ENCODE assay signal across 19 cellular contexts in genomic region chr12:113133036-113133435, GRCh38. TPM values are rescaled to one million over a fixed set of nuclear protein-coding genes. Genes with fewer than 3 reads are reported as not detected.
DNase-seq lines count a peak whose midpoint lies in the region; ATAC-seq and TF ChIP-seq lines count a peak whose summit lies in the region.
"Had no signal": no experiment of that assay in that cellular context is flagged by ENCODE, and none has a peak within 500 bp of the region (broad histone marks: within the 10 kb centered on the region; RNA-seq: fewer than 3 reads in every experiment).

No MANE protein-coding gene starts in this region.

- WGBS in spleen, 5 donors = 63 to 78% (median 67%) methylated on average over 3 to 6 of the region's 6 CpGs

- no peak for ATAC-seq in central memory CD8-positive, alpha-beta T cell (replicated peaks; ENCODE audit: extremely low read depth, poor library complexity, severe bottlenecking)

- no peaks in the 10 kb centered on the region for H3F3A ChIP-seq in OCI-LY1 (ENCODE audit: insufficient read depth, low read length)

- peak overlapping the region; percentile 92 for H3K4me2 ChIP-seq in BLaER1
- peak overlapping the region; percentile 94 for H3K4me2 ChIP-seq in OCI-LY1 (ENCODE audit: low read length)
- H3K4me2 ChIP-seq: KMS-11 had no signal

- no peak for TF ChIP-seq POLR2A in spleen (IDR thresholded peaks at IDR 0.05)

- peaks cover 43% of the 10 kb centered on the region for H3K79me2 ChIP-seq in OCI-LY1 (ENCODE audit: insufficient read depth, low read length)

- no peaks in the 10 kb centered on the region for H3K36me3 Mint-ChIP-seq in central memory CD8-positive, alpha-beta T cell (ENCODE audit: insufficient read depth)
- H3K36me3 Mint-ChIP-seq: CD4-positive, CD25-positive, alpha-beta regulatory T cell had no signal

- peaks cover under 1% of the 10 kb centered on the region; the same call in 1 of the 2 replicates for H3K36me3 ChIP-seq in BLaER1
- H3K36me3 ChIP-seq in OCI-LY1 (ENCODE audit: insufficient read depth, low read length) = peaks cover 46% of the 10 kb centered on the region; the same call in 1 of the 2 replicates
- no peaks in the 10 kb centered on the region for H3K36me3 ChIP-seq in spleen
- H3K36me3 ChIP-seq: SJCRH30 had no signal

- H3K27me3 ChIP-seq in BLaER1 = peaks cover 10% of the 10 kb centered on the region; the same call in 1 of the 2 replicates
- H3K27me3 ChIP-seq in OCI-LY1 (ENCODE audit: insufficient read depth, low read length) = no peaks in the 10 kb centered on the region
- peaks cover 0 to 41% (median 14%) of the 10 kb centered on the region in 7 donors for H3K27me3 ChIP-seq in spleen (replicated peaks in 1 of 7)
- H3K27me3 ChIP-seq: SJCRH30 had no signal

- peaks cover 97% of the 10 kb centered on the region for H3K4me1 ChIP-seq in BLaER1
- peaks cover 79% of the 10 kb centered on the region for H3K4me1 ChIP-seq in OCI-LY1 (ENCODE audit: insufficient read depth, low read length, severe bottlenecking)
- H3K4me1 ChIP-seq in spleen = peaks cover 7 to 37% (median 25%) of the 10 kb centered on the region in 6 donors

- H3K9me2 ChIP-seq in OCI-LY1 (ENCODE audit: low read depth, low read length) = no peaks in the 10 kb centered on the region

- no peak for TF ChIP-seq CTCF in OCI-LY1 (IDR thresholded peaks at IDR 0.05; ENCODE audit: low read length)
- TF ChIP-seq CTCF in spleen (IDR thresholded peaks at IDR 0.05 in 8 of 11, conservative IDR thresholded peaks at IDR 0.05 in 3 of 11) = no peak

- no peak overlapping the region for H3K4me3 Mint-ChIP-seq in central memory CD8-positive, alpha-beta T cell

- no peak for DNase-seq in central memory CD8-positive, alpha-beta T cell (ENCODE audit: low spot score in 2 of 2)
- DNase-seq in spleen = peak; percentile 49
- DNase-seq in cortex of kidney (lab: John Stamatoyannopoulos, UW) = no peak
- no peak for DNase-seq in NCI-H524 (lab: John Stamatoyannopoulos, UW)
- DNase-seq in hepatic stellate cell (ENCODE audit: low spot score) = no peak
- no peak for DNase-seq in SK-N-DZ (ENCODE audit: low spot score)
- DNase-seq: CD4-positive, CD25-positive, alpha-beta regulatory T cell; DMS79 treated with DMSO at 0.1 percent for 48 hours; GF-D8; NCI-H1105 treated with DMSO at 0.1 percent for 48 hours; NCI-H187; NCI-H748 treated with DMSO at 0.1 percent for 48 hours; SJCRH30 had no signal

- H3K9me3 Mint-ChIP-seq in central memory CD8-positive, alpha-beta T cell = no peaks in the 10 kb centered on the region
- H3K9me3 Mint-ChIP-seq: CD4-positive, CD25-positive, alpha-beta regulatory T cell had no signal

- peaks cover 61% of the 10 kb centered on the region for H4K20me1 ChIP-seq in BLaER1
- H4K20me1 ChIP-seq in OCI-LY1 (ENCODE audit: insufficient read depth, low read length) = no peaks in the 10 kb centered on the region

- peak overlapping the region; percentile 70 for H3K27ac Mint-ChIP-seq in central memory CD8-positive, alpha-beta T cell (ENCODE audit: low read depth)
- H3K27ac Mint-ChIP-seq: CD4-positive, CD25-positive, alpha-beta regulatory T cell had no signal

- H3K27me3 Mint-ChIP-seq in central memory CD8-positive, alpha-beta T cell = peaks cover 21% of the 10 kb centered on the region
- H3K27me3 Mint-ChIP-seq: CD4-positive, CD25-positive, alpha-beta regulatory T cell had no signal

- H3K9ac ChIP-seq in BLaER1 (peak overlapping the region; percentile 80), OCI-LY1 (ENCODE audit: low read length) (peak overlapping the region; percentile 95; the same call in 1 of the 2 replicates)
- H3K9ac ChIP-seq: KMS-11 had no signal

- H3K9me3 ChIP-seq in BLaER1 (no peaks in the 10 kb centered on the region), OCI-LY1 (ENCODE audit: low read length) (no peaks in the 10 kb centered on the region), spleen (no peaks in the 10 kb centered on the region)
- H3K9me3 ChIP-seq: SJCRH30 had no signal

- peaks cover 13% of the 10 kb centered on the region for H3K4me1 Mint-ChIP-seq in central memory CD8-positive, alpha-beta T cell

- intact Hi-C loops in spleen (cut with DNase I; ENCODE audit: low total_unique reads) = no loop called here

- H3K27ac ChIP-seq in BLaER1 (peak overlapping the region; percentile 44; the same call in 1 of the 2 replicates), OCI-LY1 (ENCODE audit: low read depth, low read length, poor library complexity, severe bottlenecking) (no peak overlapping the region), spleen (no peak overlapping the region)
- H3K27ac ChIP-seq: KMS-11, RWPE1, SJCRH30 had no signal

- no peak overlapping the region for H2AFZ ChIP-seq in OCI-LY1 (ENCODE audit: low read length)

- H3K4me3 ChIP-seq in BLaER1 = peak overlapping the region; percentile 81; the same call in 1 of the 2 replicates
- peak overlapping the region; percentile 93 for H3K4me3 ChIP-seq in OCI-LY1 (ENCODE audit: low read depth, low read length, poor library complexity, severe bottlenecking)
- no peak overlapping the region for H3K4me3 ChIP-seq in spleen
- H3K4me3 ChIP-seq: SJCRH30 had no signal

RNA-seq across cellular contexts. Expression of gene RASAL1, which starts 2.5 kb away (rescaled TPM):
- 1 to 10 TPM in 1 of 7 donors, under 1 TPM in 4, not detected in 2; 0.13 to 1.7 (median 0.57) TPM for total RNA-seq in spleen
- polyA plus RNA-seq in spleen = 1 to 10 TPM in 1 of 3 donors, under 1 TPM in 2; 0.58 to 1.1 (median 0.91) TPM
- polyA plus RNA-seq in SK-N-DZ (2014; cell fraction: cytosol; rRNA removed) = not detected in 2 replicates
- 0.07 TPM in 1 of 2 replicates, not detected in the other for polyA plus RNA-seq in SK-N-DZ (2014; cell fraction: nucleus; rRNA removed)
- total RNA-seq: CD4-positive, CD25-positive, alpha-beta regulatory T cell; MCF 10A; SJCRH30 had no signal

RNA-seq across cellular contexts. Expression of gene CFAP73, which starts 16.5 kb away (rescaled TPM):
- total RNA-seq in spleen = not detected
- under 1 TPM; 0.64 to 0.71 (median 0.70) TPM for polyA plus RNA-seq in spleen
- not detected in 2 replicates for polyA plus RNA-seq in SK-N-DZ (2014; cell fraction: cytosol; rRNA removed)
- polyA plus RNA-seq in SK-N-DZ (2014; cell fraction: nucleus; rRNA removed) = not detected in 2 replicates
- total RNA-seq: H4, MCF 10A, SJCRH30 had no signal
- polyA plus RNA-seq: CD4-positive, CD25-positive, alpha-beta regulatory T cell had no signal

RNA-seq across cellular contexts. Expression of gene DDX54, which starts 52.2 kb away (rescaled TPM):
- 10 to 100 TPM; 44.4 to 73.1 (median 59.8) TPM for total RNA-seq in spleen
- polyA plus RNA-seq in spleen = 10 to 100 TPM; 47.9 to 80.3 (median 69.9) TPM
- 34.7 and 39.3 TPM in 2 replicates for polyA plus RNA-seq in SK-N-DZ (2014; cell fraction: cytosol; rRNA removed)
- 32.1 and 56.8 TPM in 2 replicates for polyA plus RNA-seq in SK-N-DZ (2014; cell fraction: nucleus; rRNA removed)

RNA-seq across cellular contexts. Expression of gene RITA1, which starts 52.5 kb away (rescaled TPM):
- total RNA-seq in spleen = 10 to 100 TPM; 11.1 to 15.6 (median 11.9) TPM
- polyA plus RNA-seq in spleen = 10 to 100 TPM in 2 of 3 donors, 1 to 10 TPM in 1; 9.0 to 15.5 (median 13.0) TPM
- polyA plus RNA-seq in SK-N-DZ (2014; cell fraction: cytosol; rRNA removed) = 31.5 and 32.0 TPM in 2 replicates
- 16.6 and 17.2 TPM in 2 replicates for polyA plus RNA-seq in SK-N-DZ (2014; cell fraction: nucleus; rRNA removed)

Comparison
In these comparisons a context has a peak if more than half of its experiments do, and no peak if none do; other contexts are left out.
1. H3K4me3 ChIP-seq: peak in BLaER1 (single experiment) and OCI-LY1 (single experiment); none in spleen (0 of 8).